1 cellular context compared by ENCODE assay signal in the genomic region with DNA sequence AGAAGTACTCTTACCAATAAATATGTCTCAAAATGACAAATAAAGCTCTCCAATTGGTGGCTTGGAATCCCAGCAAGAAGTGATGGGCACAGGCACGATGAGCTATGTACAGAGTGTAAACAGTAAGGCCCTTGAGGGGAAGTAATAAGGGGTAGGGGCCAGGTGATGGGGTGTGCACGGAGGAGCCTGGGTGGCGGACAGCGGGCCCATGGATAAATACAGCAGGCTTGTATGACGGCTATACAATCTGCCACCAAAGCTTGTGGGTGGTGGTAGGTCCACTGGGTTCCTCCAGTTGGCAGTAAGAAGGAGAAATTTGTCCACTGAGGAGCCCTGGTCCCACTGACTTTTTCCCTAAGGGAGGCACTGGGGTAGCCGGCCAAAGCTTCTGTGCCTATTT.
TF ChIP-seq lines count a peak whose summit lies in the region.

No MANE protein-coding gene starts in this region.

TF ChIP-seq in GM23338, 12 proteins besides CTCF, POLR2A, EP300 and RAD21:
- no peak for TF ChIP-seq EZH2phosphoT487 (IDR thresholded peaks at IDR 0.05; ENCODE audit: unreplicated experiment)
